In genomic region chr11:66228521-66228920, GRCh38 we compare ENCODE assay signal across 22 cellular contexts. TPM values are rescaled to one million over a fixed set of nuclear protein-coding genes. Genes with fewer than 3 reads are reported as not detected.
DNase-seq lines count a peak whose midpoint lies in the region; ATAC-seq, FAIRE-seq and TF ChIP-seq lines count a peak whose summit lies in the region.
"Had no signal": no experiment of that assay in that cellular context is flagged by ENCODE, and none has a peak within 500 bp of the region (broad histone marks: within the 10 kb centered on the region; RNA-seq: fewer than 3 reads in every experiment).

No MANE protein-coding gene starts in this region.

- no peak overlapping the region for H3K4me3 ChIP-seq in endodermal cell (ENCODE audit: low read length)
- H3K4me3 ChIP-seq in lower lobe of right lung = no peak overlapping the region
- H3K4me3 ChIP-seq in BE2C (ENCODE audit: low read depth, low read length) = no peak overlapping the region
- no peak overlapping the region for H3K4me3 ChIP-seq in HepG2 (replicated peaks in 1 of 3; ENCODE audit: insufficient read depth in 1 of 3, low read depth in 2 of 3, low read length in 3 of 3)
- H3K4me3 ChIP-seq: cardiac muscle cell, testis had no signal

- peak overlapping the region; percentile 89 for H3K27ac Mint-ChIP-seq in endodermal cell
- peak overlapping the region; percentile 81 for H3K27ac Mint-ChIP-seq in stimulated activated naive B cell treated with anti-CD40 and anti-IgM and Interleukin-4, amounts not matched to agents 10 μg/mL and 1 μg/mL and 100 μg/mL, for 72 hours
- H3K27ac Mint-ChIP-seq in HFFc6 = no peak overlapping the region

- H3K9me3 ChIP-seq in endodermal cell (ENCODE audit: control insufficient read depth, low read length) = no peaks in the 10 kb centered on the region
- H3K9me3 ChIP-seq in lower lobe of right lung = no peaks in the 10 kb centered on the region
- no peaks in the 10 kb centered on the region for H3K9me3 ChIP-seq in BE2C
- no peaks in the 10 kb centered on the region for H3K9me3 ChIP-seq in HepG2 (ENCODE audit: low read length)
- H3K9me3 ChIP-seq: testis had no signal

- H3K4me1 Mint-ChIP-seq in endodermal cell = peaks cover 3% of the 10 kb centered on the region
- H3K4me1 Mint-ChIP-seq in stimulated activated naive B cell treated with anti-CD40 and anti-IgM and Interleukin-4, amounts not matched to agents 10 μg/mL and 1 μg/mL and 100 μg/mL, for 72 hours = peaks cover 0 to 4% of the 10 kb centered on the region in 2 donors
- H3K4me1 Mint-ChIP-seq in HFFc6 (ENCODE audit: low read depth) = peaks cover 9% of the 10 kb centered on the region
- H3K4me1 Mint-ChIP-seq: CD8-positive, alpha-beta memory T cell had no signal

- CTCF ChIA-PET in HepG2 (lab: Yijun Ruan, JAX; ENCODE audit: low intra/inter-chr PET ratio, low total read pairs) = no interaction called here

- no peak overlapping the region for H3K9ac ChIP-seq in endodermal cell (ENCODE audit: extremely low read depth, low read length, poor library complexity, severe bottlenecking)
- no peak overlapping the region for H3K9ac ChIP-seq in HepG2 (ENCODE audit: insufficient read depth, low read depth, low read length)

- H3K36me3 ChIP-seq in endodermal cell (ENCODE audit: control insufficient read depth, insufficient read depth, low read length) (peaks cover 61% of the 10 kb centered on the region), lower lobe of right lung (peaks cover 67% of the 10 kb centered on the region), BE2C (peaks cover 3% of the 10 kb centered on the region), HepG2 (replicated peaks in 1 of 2; ENCODE audit: control insufficient read depth in 1 of 2, insufficient read depth in 2 of 2, low read length in 2 of 2) (peaks cover 3 to 14% of the 10 kb centered on the region in 2 experiments; a peak in 4 of 5 replicates)

- no peak overlapping the region for H3K4me3 Mint-ChIP-seq in endodermal cell
- no peak overlapping the region for H3K4me3 Mint-ChIP-seq in stimulated activated naive B cell treated with anti-CD40 and anti-IgM and Interleukin-4, amounts not matched to agents 10 μg/mL and 1 μg/mL and 100 μg/mL, for 72 hours
- no peak overlapping the region for H3K4me3 Mint-ChIP-seq in HFFc6
- H3K4me3 Mint-ChIP-seq: activated CD4-positive, alpha-beta memory T cell treated with anti-CD3 and anti-CD28 coated beads for 36 hours; CD8-positive, alpha-beta memory T cell had no signal

- H3K27ac ChIP-seq in endodermal cell (ENCODE audit: low read depth, low read length) (no peak overlapping the region), lower lobe of right lung (peak overlapping the region; percentile 50), HepG2 (ENCODE audit: extremely low read length, insufficient read depth, low read length) (no peak overlapping the region)
- H3K27ac ChIP-seq: cardiac muscle cell, testis had no signal

- intact Hi-C loops in lower lobe of right lung (cut with DNase I) (no loop called here), HepG2 (cut with micrococcal nuclease; ENCODE audit: unreplicated experiment) (no loop called here)

- peaks cover 64% of the 10 kb centered on the region for H3K36me3 Mint-ChIP-seq in endodermal cell (ENCODE audit: low read depth)
- H3K36me3 Mint-ChIP-seq in stimulated activated naive B cell treated with anti-CD40 and anti-IgM and Interleukin-4, amounts not matched to agents 10 μg/mL and 1 μg/mL and 100 μg/mL, for 72 hours = peaks cover 47 to 53% of the 10 kb centered on the region in 2 donors
- H3K36me3 Mint-ChIP-seq in HFFc6 (ENCODE audit: low read depth) = 0 out of 2 replicates have a peak, but pooled peaks cover 18% of the 10 kb centered on the region

- FAIRE-seq in HepG2 (lab: Jason Lieb, UNC) = no peak
- FAIRE-seq: endometrium, small intestine had no signal

- TF ChIP-seq RAD21 in HepG2 (CRISPR knock-in tag; IDR thresholded peaks at IDR 0.05) = no peak

- DNase-seq in NCI-H1048 (lab: John Stamatoyannopoulos, UW) (peak; percentile 55), endodermal cell (peak; percentile 66), lower lobe of right lung (peak; percentile 63), BE2C (no peak), HepG2 (ENCODE audit: low spot score) (no peak), HFFc6 (no peak)
- DNase-seq in stimulated activated naive B cell treated with anti-CD40 and anti-IgM and Interleukin-4, amounts not matched to agents 10 μg/mL and 1 μg/mL and 100 μg/mL, for 72 hours = no peak
- DNase-seq: activated CD4-positive, alpha-beta memory T cell treated with anti-CD3 and anti-CD28 coated beads for 36 hours; activated CD4-positive, CD25-positive, alpha-beta regulatory T cell; activated gamma-delta T cell treated with Interleukin-2 at 50 U/mL for 16 hours; amniotic stem cell; CD8-positive, alpha-beta memory T cell; IMR-90; NCI-H2081; NCI-H446 treated with DMSO at 0.1 percent for 48 hours; small intestine; stimulated activated CD4-positive, alpha-beta T cell treated with anti-CD3 and anti-CD28 coated beads, Interleukin-2, amount 100 ng/mL, for 24 hours; stimulated activated naive CD4-positive, alpha-beta T cell; testis had no signal

- in situ Hi-C loops in HepG2 (cut with HindIII; ENCODE audit: extremely low pct_ligation_motif_present, low pct_unique_long_range_greater_than_20kb) = no loop called here

- TF ChIP-seq CTCF in endodermal cell (conservative IDR thresholded peaks at IDR 0.05) (no peak), lower lobe of right lung (IDR thresholded peaks at IDR 0.05) (no peak), BE2C (IDR thresholded peaks at IDR 0.05; ENCODE audit: low read depth, low read length) (no peak), HepG2 (CRISPR knock-in tag; IDR thresholded peaks at IDR 0.05) (no peak), HFFc6 (IDR thresholded peaks at IDR 0.05) (no peak)

- 87 to 95% methylated on average over 4 to 6 of the region's 6 CpGs for WGBS in endodermal cell (ENCODE audit: insufficient coverage in 1 of 2, insufficient read length in 1 of 2), 2 experiments
- WGBS in HepG2 (ENCODE audit: low lambda C conversion rate) = 94% methylated on average over 6 of the region's 6 CpGs

- no TSS peak for BruUV-seq in HepG2 (replicated peaks; lab: Mats Ljungman, UMichigan)

- H3K9me3 Mint-ChIP-seq in endodermal cell = no peaks in the 10 kb centered on the region
- no peaks in the 10 kb centered on the region for H3K9me3 Mint-ChIP-seq in stimulated activated naive B cell treated with anti-CD40 and anti-IgM and Interleukin-4, amounts not matched to agents 10 μg/mL and 1 μg/mL and 100 μg/mL, for 72 hours
- H3K9me3 Mint-ChIP-seq in HFFc6 = no peaks in the 10 kb centered on the region
- H3K9me3 Mint-ChIP-seq: activated CD4-positive, alpha-beta memory T cell treated with anti-CD3 and anti-CD28 coated beads for 36 hours; CD8-positive, alpha-beta memory T cell had no signal

- H3K4me2 ChIP-seq in HepG2 (ENCODE audit: low read depth, low read length) = no peak overlapping the region

- TF ChIP-seq EP300 in HepG2 (IDR thresholded peaks at IDR 0.05; ENCODE audit: low read depth in 2 of 2, low read length in 2 of 2) = no peak
- no peak for TF ChIP-seq EP300 in HepG2 (CRISPR knock-in tag; IDR thresholded peaks at IDR 0.05; ENCODE audit: borderline replicate concordance)

- no peaks in the 10 kb centered on the region for H3K79me2 ChIP-seq in HepG2 (ENCODE audit: insufficient read depth, low read length)

- POLR2A ChIA-PET in HepG2 (lab: Yijun Ruan, JAX) = no interaction called here

- H3K4me1 ChIP-seq in endodermal cell (ENCODE audit: control insufficient read depth, insufficient read depth, low read length) = no peaks in the 10 kb centered on the region
- no peaks in the 10 kb centered on the region for H3K4me1 ChIP-seq in lower lobe of right lung
- H3K4me1 ChIP-seq in BE2C = no peaks in the 10 kb centered on the region
- no peaks in the 10 kb centered on the region for H3K4me1 ChIP-seq in HepG2 (ENCODE audit: insufficient read depth, low read length)
- H3K4me1 ChIP-seq: testis had no signal

- no peak overlapping the region for H2AFZ ChIP-seq in HepG2 (ENCODE audit: low read length)

- no peaks in the 10 kb centered on the region for H4K20me1 ChIP-seq in HepG2 (ENCODE audit: insufficient read depth, low read length)

- no peaks in the 10 kb centered on the region for H3K27me3 ChIP-seq in endodermal cell (ENCODE audit: control insufficient read depth, insufficient read depth, low read length, poor library complexity, severe bottlenecking)
- no peaks in the 10 kb centered on the region for H3K27me3 ChIP-seq in lower lobe of right lung (ENCODE audit: low read depth)
- no peaks in the 10 kb centered on the region for H3K27me3 ChIP-seq in BE2C
- H3K27me3 ChIP-seq in HepG2 (ENCODE audit: control insufficient read depth in 1 of 2, insufficient read depth in 2 of 2, low read length in 2 of 2) = no peaks in the 10 kb centered on the region
- H3K27me3 ChIP-seq: cardiac muscle cell, testis had no signal

- TF ChIP-seq POLR2A in HepG2 (IDR thresholded peaks at IDR 0.05; ENCODE audit: insufficient read depth in 1 of 2, low read depth in 2 of 2, low read length in 2 of 2) = no peak

- ATAC-seq in lower lobe of right lung = peak; percentile 85 to 93
- no peak for ATAC-seq in stimulated activated naive B cell treated with anti-CD40 and anti-IgM and Interleukin-4, amounts not matched to agents 10 μg/mL and 1 μg/mL and 100 μg/mL, for 72 hours (replicated peaks)
- ATAC-seq in HepG2 = no peak
- ATAC-seq: SK-N-SH treated with all-trans-retinoic acid at 6 μM for 48 hours had no signal

- H3K27me3 Mint-ChIP-seq in endodermal cell (ENCODE audit: insufficient read depth) (no peaks in the 10 kb centered on the region), HFFc6 (ENCODE audit: insufficient read depth) (peaks cover 3% of the 10 kb centered on the region)
- H3K27me3 Mint-ChIP-seq in stimulated activated naive B cell treated with anti-CD40 and anti-IgM and Interleukin-4, amounts not matched to agents 10 μg/mL and 1 μg/mL and 100 μg/mL, for 72 hours = no peaks in the 10 kb centered on the region
- H3K27me3 Mint-ChIP-seq: activated CD4-positive, alpha-beta memory T cell treated with anti-CD3 and anti-CD28 coated beads for 36 hours; CD8-positive, alpha-beta memory T cell had no signal

RNA-seq across cellular contexts. Expression of gene KLC2, which starts 29.0 kb away (rescaled TPM):
- 10 to 100 TPM; 52.0 to 69.2 TPM for total RNA-seq in endodermal cell
- polyA plus RNA-seq in endodermal cell (2013, experiment 1 of 2) = 51.3 TPM
- 38.8 TPM for polyA plus RNA-seq in endodermal cell (2013, experiment 2 of 2)
- total RNA-seq in lower lobe of right lung = 24.3 TPM
- polyA plus RNA-seq in BE2C (2012; ENCODE audit: insufficient read depth, insufficient read length, low read depth) = 79.2 TPM
- 5.8 and 8.9 TPM in 2 replicates for total RNA-seq in HepG2 (2016; rRNA removed; fragmentation: Illumina TruSeq; extraction: Trizol)
- 2.9 and 4.1 TPM in 2 replicates for total RNA-seq in HepG2 (2016; cell fraction: cytosol; rRNA removed; fragmentation: Illumina TruSeq; extraction: Trizol; ENCODE audit: low read depth)
- total RNA-seq in HepG2 (2016; cell fraction: insoluble cytoplasmic fraction; rRNA removed; fragmentation: Illumina TruSeq; extraction: Trizol) = 6.4 and 10.4 TPM in 2 replicates
- 5.1 and 5.2 TPM in 2 replicates for total RNA-seq in HepG2 (2016; cell fraction: membrane; rRNA removed; fragmentation: Illumina TruSeq; extraction: Trizol)
- 7.2 and 9.9 TPM in 2 replicates for total RNA-seq in HepG2 (2016; cell fraction: nucleus; rRNA removed; fragmentation: Illumina TruSeq; extraction: Trizol)
- polyA plus RNA-seq in HepG2 (2011; rRNA removed) = 9.2 and 13.5 TPM in 2 replicates
- 6.2 and 8.0 TPM in 2 replicates for polyA plus RNA-seq in HepG2 (2011; cell fraction: cytosol; rRNA removed)
- 37.0 and 38.9 TPM in 2 replicates for polyA plus RNA-seq in HepG2 (2011; cell fraction: nucleus; rRNA removed)
- polyA plus RNA-seq in HepG2 (2012) = 8.0 and 20.4 TPM in 2 replicates
- 2.3 and 2.5 TPM in 2 replicates for polyA plus RNA-seq in HepG2 (2016; cell fraction: cytosol; fragmentation: Illumina TruSeq; extraction: Trizol; ENCODE audit: low read depth)
- 10.3 and 13.3 TPM in 2 replicates for polyA plus RNA-seq in HepG2 (2016; cell fraction: insoluble cytoplasmic fraction; fragmentation: Illumina TruSeq; extraction: Trizol; ENCODE audit: low read depth)
- polyA plus RNA-seq in HepG2 (2016; cell fraction: membrane; fragmentation: Illumina TruSeq; extraction: Trizol; ENCODE audit: low read depth) = 4.7 and 5.2 TPM in 2 replicates
- 23.2 and 27.0 TPM in 2 replicates for polyA plus RNA-seq in HepG2 (2016; cell fraction: nucleus; fragmentation: Illumina TruSeq; extraction: Trizol; ENCODE audit: insufficient read depth, low read depth)
- 17.2 and 38.7 TPM in 2 replicates for polyA minus RNA-seq in HepG2 (2011; rRNA and poly(A)+ RNA removed; ENCODE audit: low replicate concordance)
- 5.8 and 6.9 TPM in 2 replicates for polyA minus RNA-seq in HepG2 (2011; cell fraction: cytosol; rRNA and poly(A)+ RNA removed)
- 6.4 and 8.5 TPM in 2 replicates for polyA minus RNA-seq in HepG2 (2011; cell fraction: nucleus; rRNA and poly(A)+ RNA removed)
- total RNA-seq in HFFc6 (2021; fragmentation: NEBNext Ultra II Directional; extraction: Animal tissue kit (Norgen Biotek cat#: 25700)) = 10 to 100 TPM; 43.4 to 51.9 (median 46.0) TPM

RNA-seq across cellular contexts. Expression of gene RAB1B, which starts 39.9 kb away (rescaled TPM):
- 100 to 1,000 TPM; 122 to 126 TPM for total RNA-seq in endodermal cell
- polyA plus RNA-seq in endodermal cell (2013, experiment 1 of 2) = 110 TPM
- polyA plus RNA-seq in endodermal cell (2013, experiment 2 of 2) = 101 TPM
- 138 TPM for total RNA-seq in lower lobe of right lung
- polyA plus RNA-seq in BE2C (2012; ENCODE audit: insufficient read depth, insufficient read length, low read depth) = 263 TPM
- total RNA-seq in HepG2 (2016; rRNA removed; fragmentation: Illumina TruSeq; extraction: Trizol) = 73.7 and 77.9 TPM in 2 replicates
- total RNA-seq in HepG2 (2016; cell fraction: cytosol; rRNA removed; fragmentation: Illumina TruSeq; extraction: Trizol; ENCODE audit: low read depth) = 22.8 and 24.5 TPM in 2 replicates
- total RNA-seq in HepG2 (2016; cell fraction: insoluble cytoplasmic fraction; rRNA removed; fragmentation: Illumina TruSeq; extraction: Trizol) = 71.1 and 82.5 TPM in 2 replicates
- 43.6 and 49.5 TPM in 2 replicates for total RNA-seq in HepG2 (2016; cell fraction: membrane; rRNA removed; fragmentation: Illumina TruSeq; extraction: Trizol)
- 29.4 and 33.2 TPM in 2 replicates for total RNA-seq in HepG2 (2016; cell fraction: nucleus; rRNA removed; fragmentation: Illumina TruSeq; extraction: Trizol)
- polyA plus RNA-seq in HepG2 (2011; rRNA removed) = 87.9 and 97.8 TPM in 2 replicates
- 86.4 and 116 TPM in 2 replicates for polyA plus RNA-seq in HepG2 (2011; cell fraction: cytosol; rRNA removed)
- 58.8 and 60.5 TPM in 2 replicates for polyA plus RNA-seq in HepG2 (2011; cell fraction: nucleus; rRNA removed)
- 48.5 and 57.1 TPM in 2 replicates for polyA plus RNA-seq in HepG2 (2012)
- 28.9 and 32.8 TPM in 2 replicates for polyA plus RNA-seq in HepG2 (2016; cell fraction: cytosol; fragmentation: Illumina TruSeq; extraction: Trizol; ENCODE audit: low read depth)
- polyA plus RNA-seq in HepG2 (2016; cell fraction: insoluble cytoplasmic fraction; fragmentation: Illumina TruSeq; extraction: Trizol; ENCODE audit: low read depth) = 89.9 and 95.0 TPM in 2 replicates
- polyA plus RNA-seq in HepG2 (2016; cell fraction: membrane; fragmentation: Illumina TruSeq; extraction: Trizol; ENCODE audit: low read depth) = 51.2 TPM in 2 replicates
- 63.8 and 71.2 TPM in 2 replicates for polyA plus RNA-seq in HepG2 (2016; cell fraction: nucleus; fragmentation: Illumina TruSeq; extraction: Trizol; ENCODE audit: insufficient read depth, low read depth)
- polyA minus RNA-seq in HepG2 (2011; rRNA and poly(A)+ RNA removed; ENCODE audit: low replicate concordance) = 142 and 271 TPM in 2 replicates
- 48.5 and 50.0 TPM in 2 replicates for polyA minus RNA-seq in HepG2 (2011; cell fraction: cytosol; rRNA and poly(A)+ RNA removed)
- 7.7 and 9.4 TPM in 2 replicates for polyA minus RNA-seq in HepG2 (2011; cell fraction: nucleus; rRNA and poly(A)+ RNA removed)
- total RNA-seq in HFFc6 (2021; fragmentation: NEBNext Ultra II Directional; extraction: Animal tissue kit (Norgen Biotek cat#: 25700)) = 100 to 1,000 TPM; 220 to 272 (median 246) TPM

RNA-seq across cellular contexts. Expression of gene CNIH2, which starts 49.5 kb away (rescaled TPM):
- total RNA-seq in endodermal cell = 1 to 10 TPM; 3.5 to 3.8 TPM
- 74.4 TPM for polyA plus RNA-seq in endodermal cell (2013, experiment 1 of 2)
- 67.1 TPM for polyA plus RNA-seq in endodermal cell (2013, experiment 2 of 2)
- 0.89 TPM for total RNA-seq in lower lobe of right lung
- polyA plus RNA-seq in BE2C (2012; ENCODE audit: insufficient read depth, insufficient read length, low read depth) = 8.1 TPM
- total RNA-seq in HepG2 (2016; rRNA removed; fragmentation: Illumina TruSeq; extraction: Trizol) = 0.18 and 0.60 TPM in 2 replicates
- 0.44 and 1.2 TPM in 2 replicates for total RNA-seq in HepG2 (2016; cell fraction: cytosol; rRNA removed; fragmentation: Illumina TruSeq; extraction: Trizol; ENCODE audit: low read depth)
- total RNA-seq in HepG2 (2016; cell fraction: insoluble cytoplasmic fraction; rRNA removed; fragmentation: Illumina TruSeq; extraction: Trizol) = 0.13 and 0.17 TPM in 2 replicates
- total RNA-seq in HepG2 (2016; cell fraction: membrane; rRNA removed; fragmentation: Illumina TruSeq; extraction: Trizol) = 1.2 TPM in 2 replicates
- total RNA-seq in HepG2 (2016; cell fraction: nucleus; rRNA removed; fragmentation: Illumina TruSeq; extraction: Trizol) = 0.47 and 0.69 TPM in 2 replicates
- polyA plus RNA-seq in HepG2 (2011; rRNA removed) = 0.25 and 0.69 TPM in 2 replicates
- 0.32 and 0.35 TPM in 2 replicates for polyA plus RNA-seq in HepG2 (2011; cell fraction: cytosol; rRNA removed)
- polyA plus RNA-seq in HepG2 (2011; cell fraction: nucleus; rRNA removed) = 0.47 and 0.55 TPM in 2 replicates
- polyA plus RNA-seq in HepG2 (2012) = 0.09 and 0.23 TPM in 2 replicates
- 4.5 and 4.9 TPM in 2 replicates for polyA plus RNA-seq in HepG2 (2016; cell fraction: cytosol; fragmentation: Illumina TruSeq; extraction: Trizol; ENCODE audit: low read depth)
- 0.73 and 0.97 TPM in 2 replicates for polyA plus RNA-seq in HepG2 (2016; cell fraction: insoluble cytoplasmic fraction; fragmentation: Illumina TruSeq; extraction: Trizol; ENCODE audit: low read depth)
- 4.7 and 4.8 TPM in 2 replicates for polyA plus RNA-seq in HepG2 (2016; cell fraction: membrane; fragmentation: Illumina TruSeq; extraction: Trizol; ENCODE audit: low read depth)
- polyA plus RNA-seq in HepG2 (2016; cell fraction: nucleus; fragmentation: Illumina TruSeq; extraction: Trizol; ENCODE audit: insufficient read depth, low read depth) = 0.59 and 1.3 TPM in 2 replicates
- 0.26 TPM in 1 of 2 replicates, not detected in the other for polyA minus RNA-seq in HepG2 (2011; rRNA and poly(A)+ RNA removed; ENCODE audit: low replicate concordance)
- not detected in 2 replicates for polyA minus RNA-seq in HepG2 (2011; cell fraction: cytosol; rRNA and poly(A)+ RNA removed)
- not detected in 2 replicates for polyA minus RNA-seq in HepG2 (2011; cell fraction: nucleus; rRNA and poly(A)+ RNA removed)
- 1 to 10 TPM in 3 of 6 experiments, under 1 TPM in 3; 0.73 to 1.9 (median 1.1) TPM for total RNA-seq in HFFc6 (2021; fragmentation: NEBNext Ultra II Directional; extraction: Animal tissue kit (Norgen Biotek cat#: 25700))
- polyA plus RNA-seq: CD8-positive, alpha-beta memory T cell had no signal

Comparison
In these comparisons a context has a peak if more than half of its experiments do, and no peak if none do; other contexts are left out.
1. DNase-seq: peak in NCI-H1048 (single experiment), endodermal cell (single experiment) and lower lobe of right lung (single experiment); none in stimulated activated naive B cell treated with anti-CD40 and anti-IgM and Interleukin-4, amounts not matched to agents 10 μg/mL and 1 μg/mL and 100 μg/mL, for 72 hours (single experiment), BE2C (single experiment), HepG2 (single experiment) and HFFc6 (single experiment).
2. ATAC-seq: peak in lower lobe of right lung (2 of 2); none in stimulated activated naive B cell treated with anti-CD40 and anti-IgM and Interleukin-4, amounts not matched to agents 10 μg/mL and 1 μg/mL and 100 μg/mL, for 72 hours (0 of 2) and HepG2 (single experiment).